Comparison of ENCODE assay signal across 9 cellular contexts in genomic region chr4:39120418-39120817, GRCh38.
"Had no signal": no experiment of that assay in that cellular context is flagged by ENCODE, and none has a peak within 500 bp of the region (broad histone marks: within the 10 kb centered on the region; RNA-seq: fewer than 3 reads in every experiment).

No MANE protein-coding gene starts in this region.

- H3K4me3 Mint-ChIP-seq: HFFc6, IgD-negative memory B cell had no signal

- H3K9me3 Mint-ChIP-seq: HFFc6 had no signal

- H3K27ac Mint-ChIP-seq: HFFc6, IgD-negative memory B cell had no signal

- FAIRE-seq: HepG2 had no signal

- H3K27ac ChIP-seq: GM23248, HL-60 had no signal

- ATAC-seq: HCT116, HepG2 had no signal

- H3K9ac ChIP-seq: GM23248 had no signal

- H2AFZ ChIP-seq: GM23248 had no signal

- H3K9me3 ChIP-seq: HAP-1 had no signal

- DNase-seq: GM23248, GOT3, H7, HFFc6 had no signal

- H3K4me1 ChIP-seq: HAP-1 had no signal

- H3K4me3 ChIP-seq: GM23248, HAP-1 had no signal

- H3K27me3 Mint-ChIP-seq: IgD-negative memory B cell had no signal
